1 cellular context compared by ENCODE assay signal in genomic region chr15:66388576-66388975, GRCh38.
TF ChIP-seq lines count a peak whose summit lies in the region.

No MANE protein-coding gene starts in this region.

TF ChIP-seq in GM23338, 12 proteins besides CTCF, POLR2A, EP300 and RAD21 (continued from another document):
- TF ChIP-seq ZNF462 (CRISPR knock-in tag; IDR thresholded peaks at IDR 0.05): no peak
- no peak for TF ChIP-seq NANOG (IDR thresholded peaks at IDR 0.05; ENCODE audit: borderline replicate concordance)
- TF ChIP-seq CREB1 (CRISPR knock-in tag; IDR thresholded peaks at IDR 0.05; ENCODE audit: low read depth): no peak
